8 cellular contexts compared by ENCODE assay signal in genomic region chr20:44187054-44187762, GRCh38. TPM values are rescaled to one million over a fixed set of nuclear protein-coding genes. Genes with fewer than 3 reads are reported as not detected.
DNase-seq lines count a peak whose midpoint lies in the region; ATAC-seq and TF ChIP-seq lines count a peak whose summit lies in the region.

JPH2 (minus strand) TSS chr20:44187188; CDS start chr20:44186705, 483 bp downstream.

- WGBS in esophagus, 2 donors = 2 to 4% methylated on average over 24 of the region's 24 CpGs

- no peak for DNase-seq in Panc1 (ENCODE audit: low read depth, low spot score)
- peak; percentile 95 for DNase-seq in myocyte (ENCODE audit: low read depth)
- no peak for DNase-seq in stimulated activated CD4-positive, alpha-beta T cell treated with anti-CD3 and anti-CD28 coated beads, Interleukin-4, amount 100 ng/mL, for 1 hour

- peaks cover 0 to 14% (median 0%) of the 10 kb centered on the region in 11 experiments; a peak in 2 of 22 replicates for H3K36me3 ChIP-seq in BLaER1 treated with 17β-estradiol and CSF1 and Interleukin-3, amounts not matched to agents 10 nM and 100 nM
- H3K36me3 ChIP-seq in Panc1 (ENCODE audit: control insufficient read depth, insufficient read depth, low read length) (no peaks in the 10 kb centered on the region), esophagus (ENCODE audit: control insufficient read depth in 2 of 2, insufficient read depth in 2 of 2, low read length in 1 of 2) (no peaks in the 10 kb centered on the region)

- peaks cover 0 to 16% (median 0%) of the 10 kb centered on the region in 11 experiments; a peak in 3 of 22 replicates for H4K20me1 ChIP-seq in BLaER1 treated with 17β-estradiol and CSF1 and Interleukin-3, amounts not matched to agents 10 nM and 100 nM

- H3K9me3 ChIP-seq in BLaER1 treated with 17β-estradiol and CSF1 and Interleukin-3, amounts not matched to agents 10 nM and 100 nM (replicated peaks in 1 of 11) = no peaks in the 10 kb centered on the region
- no peaks in the 10 kb centered on the region for H3K9me3 ChIP-seq in Panc1 (ENCODE audit: control insufficient read depth, insufficient read depth, low read depth, low read length)
- no peaks in the 10 kb centered on the region for H3K9me3 ChIP-seq in esophagus (ENCODE audit: control insufficient read depth in 2 of 2, insufficient read depth in 1 of 2, low read depth in 1 of 2, low read length in 1 of 2)

- CTCF ChIA-PET in Panc1 (lab: Charles Lee) = interaction anchor here (0.6 to 5.0 kb wide), 3 partner anchors 29 to 70 kb away, joined by 3 to 63 read pairs (median 5); no protein-coding TSS in a partner anchor

- H3K9ac ChIP-seq in BLaER1 treated with 17β-estradiol and CSF1 and Interleukin-3, amounts not matched to agents 10 nM and 100 nM = peak within 1 kb of the TSS; percentile 71 to 92 (median 85)

- in situ Hi-C loops in Panc1 (cut with HindIII; ENCODE audit: low pct_unique_long_range_greater_than_20kb, low sequenced_read_pairs) = no loop called here

- peak within 1 kb of the TSS; percentile 90 to 100 (median 97) for H3K4me2 ChIP-seq in BLaER1 treated with 17β-estradiol and CSF1 and Interleukin-3, amounts not matched to agents 10 nM and 100 nM

- peak; percentile 80 for ATAC-seq in Panc1
- no peak for ATAC-seq in HG03025 (IDR thresholded peaks at IDR 0.05; ENCODE audit: low FRiP score, unreplicated experiment)
- no peak for ATAC-seq in GM19023 (IDR thresholded peaks at IDR 0.05; ENCODE audit: unreplicated experiment)
- ATAC-seq in HG02798 (IDR thresholded peaks at IDR 0.05; ENCODE audit: poor library complexity, unreplicated experiment) = no peak

- peaks cover 32 to 82% (median 62%) of the 10 kb centered on the region in 10 experiments for H3K4me1 ChIP-seq in BLaER1 treated with 17β-estradiol and CSF1 and Interleukin-3, amounts not matched to agents 10 nM and 100 nM
- H3K4me1 ChIP-seq in Panc1 (ENCODE audit: control insufficient read depth, insufficient read depth, low read length) = peaks cover 9% of the 10 kb centered on the region
- H3K4me1 ChIP-seq in esophagus (ENCODE audit: control insufficient read depth in 2 of 2, insufficient read depth in 2 of 2, low read length in 1 of 2) = peaks cover 0 to 3% of the 10 kb centered on the region in 2 donors

- peak within 1 kb of the TSS; percentile 53 to 76 (median 72) for H3K4me3 ChIP-seq in BLaER1 treated with 17β-estradiol and CSF1 and Interleukin-3, amounts not matched to agents 10 nM and 100 nM
- H3K4me3 ChIP-seq in Panc1 (ENCODE audit: low read depth in 2 of 2, low read length in 2 of 2) = peak within 1 kb of the TSS; percentile 43 to 69
- H3K4me3 ChIP-seq in esophagus (ENCODE audit: low read depth in 1 of 2, low read length in 2 of 2) = peak within 1 kb of the TSS; percentile 41 to 52

- POLR2A ChIA-PET in Panc1 (lab: Charles Lee) = no interaction called here

- TF ChIP-seq CTCF in Panc1 (IDR thresholded peaks at IDR 0.05) = no peak

- H3K27me3 ChIP-seq in BLaER1 treated with 17β-estradiol and CSF1 and Interleukin-3, amounts not matched to agents 10 nM and 100 nM = no peaks in the 10 kb centered on the region
- H3K27me3 ChIP-seq in Panc1 (ENCODE audit: control insufficient read depth, insufficient read depth, low read length) (no peaks in the 10 kb centered on the region), esophagus (ENCODE audit: control insufficient read depth in 1 of 2, insufficient read depth in 2 of 2, low read length in 2 of 2) (peaks cover 0 to 2% of the 10 kb centered on the region in 2 donors)

- intact Hi-C loops in Panc1 (cut with micrococcal nuclease; ENCODE audit: unreplicated experiment) = no loop called here

- no TSS peak for BruUV-seq in Panc1 (replicated peaks; lab: Mats Ljungman, UMichigan)

- peak within 1 kb of the TSS in 9 of 11 experiments; percentile 60 to 94 (median 91); a peak in 18 of 22 replicates for H3K27ac ChIP-seq in BLaER1 treated with 17β-estradiol and CSF1 and Interleukin-3, amounts not matched to agents 10 nM and 100 nM
- peak within 1 kb of the TSS; percentile 58 for H3K27ac ChIP-seq in Panc1 (ENCODE audit: low read length)
- peak within 1 kb of the TSS; percentile 52 to 78 for H3K27ac ChIP-seq in esophagus (ENCODE audit: low read depth in 2 of 2, low read length in 1 of 2)

RNA-seq across cellular contexts. Expression of gene JPH2, which starts in this region (rescaled TPM):
- total RNA-seq in Panc1 (2021; ENCODE audit: unreplicated experiment) = 0.49 TPM
- polyA plus RNA-seq in Panc1 (2012; ENCODE audit: insufficient read length) = 0.27 TPM
- polyA plus RNA-seq in esophagus = 1 to 10 TPM; 4.2 to 4.9 TPM
- total RNA-seq in myocyte = 263 and 339 TPM in 2 replicates
- 121 TPM for polyA plus RNA-seq in myocyte (2012)

Comparison
In these comparisons a context has a peak if more than half of its experiments do, and no peak if none do; other contexts are left out.
1. RNA of gene JPH2 (total RNA-seq): 263 to 339 TPM in myocyte; 0.49 TPM in Panc1 (single experiment); every median in the first group is over 100 times any median in the second.
2. Peak in ATAC-seq, H3K4me3 ChIP-seq and H3K27ac ChIP-seq in Panc1; RNA of the gene not detected or under 1 TPM.
3. Peak in every context shown above with its lines, with median percentiles within 50 percentile points of each other: H3K27ac ChIP-seq and H3K4me3 ChIP-seq.